13 cellular contexts compared by ENCODE assay signal in the genomic region with DNA sequence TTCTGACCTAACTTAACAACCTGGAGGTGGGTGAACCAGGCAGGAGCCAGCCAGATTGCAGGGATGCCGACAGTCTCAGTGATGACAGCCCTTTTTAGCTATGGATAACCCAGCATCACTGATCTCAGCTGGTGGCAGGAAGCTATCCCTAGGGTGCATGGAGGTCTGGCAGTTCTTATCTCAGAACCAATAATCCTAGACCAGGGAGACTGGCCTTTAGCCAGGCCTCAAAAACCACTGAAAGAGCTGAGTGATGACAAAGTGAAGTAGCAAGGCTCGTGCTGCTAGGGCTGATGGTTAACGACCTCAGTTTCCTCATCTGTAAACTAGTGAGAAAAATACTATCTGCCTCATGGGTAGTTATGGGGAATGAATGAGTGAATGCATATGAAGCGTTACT.
A peak's percentile ranks its signal among the peaks of the same experiment; 100 is the strongest.
DNase-seq lines count a peak whose midpoint lies in the region; ATAC-seq and TF ChIP-seq lines count a peak whose summit lies in the region.
"Had no signal": no experiment of that assay in that cellular context is flagged by ENCODE, and none has a peak within 500 bp of the region (broad histone marks: within the 10 kb centered on the region; RNA-seq: fewer than 3 reads in every experiment).

No MANE protein-coding gene starts in this region.

- in situ Hi-C loops in KBM-7 (cut with MboI; ENCODE audit: low pct_unique_long_range_greater_than_20kb, low sequenced_read_pairs): loop anchor here (25.0 kb wide), 1 partner anchor 149 kb away; no protein-coding TSS in a partner anchor

- no peaks in the 10 kb centered on the region for H3K27me3 Mint-ChIP-seq in activated CD4-positive, alpha-beta T cell treated with anti-CD3 and anti-CD28 coated beads for 36 hours
- peaks cover 6% of the 10 kb centered on the region for H3K27me3 Mint-ChIP-seq in nephron (ENCODE audit: low read depth)

- H3K9me3 Mint-ChIP-seq in activated CD4-positive, alpha-beta T cell treated with anti-CD3 and anti-CD28 coated beads for 36 hours (ENCODE audit: low read depth): no peaks in the 10 kb centered on the region
- no peaks in the 10 kb centered on the region for H3K9me3 Mint-ChIP-seq in nephron

- peak overlapping the region; percentile 2 for H3K4me3 Mint-ChIP-seq in activated CD4-positive, alpha-beta T cell treated with anti-CD3 and anti-CD28 coated beads for 36 hours
- peak overlapping the region; percentile 51 to 57 (median 52) for H3K4me3 Mint-ChIP-seq in nephron

- peak overlapping the region; percentile 34 for H3K27ac Mint-ChIP-seq in activated CD4-positive, alpha-beta T cell treated with anti-CD3 and anti-CD28 coated beads for 36 hours
- H3K27ac Mint-ChIP-seq in nephron: no peak overlapping the region

- peak; percentile 52 for DNase-seq in activated CD4-positive, alpha-beta T cell treated with anti-CD3 and anti-CD28 coated beads for 36 hours
- DNase-seq in activated CD4-positive, alpha-beta T cell treated with anti-CD3 and anti-CD28 coated beads for 1 hour: no peak
- DNase-seq in KBM-7 (peak; percentile 63), amniotic epithelial cell (ENCODE audit: low read depth) (peak; percentile 62), Kasumi-1 (lab: John Stamatoyannopoulos, UW) (no peak), AML-193 (lab: John Stamatoyannopoulos, UW) (no peak), iPS-NIHi11 (ENCODE audit: low spot score) (no peak)
- DNase-seq: NCI-H187; PC-9; stimulated activated CD4-positive, alpha-beta T cell treated with anti-CD3 and anti-CD28 coated beads, Interleukin-2, amount 100 ng/mL, for 48 hours; upper lobe of left lung had no signal

- intact Hi-C loops in activated CD4-positive, alpha-beta T cell treated with anti-CD3 and anti-CD28 coated beads for 36 hours (cut with DNase I, micrococcal nuclease): loop anchor here in 1 of 2 experiments (10.0 kb wide), 1 partner anchor 1561 kb away; a partner anchor contains a TSS

- CTCF ChIA-PET in activated CD4-positive, alpha-beta T cell treated with anti-CD3 and anti-CD28 coated beads for 36 hours (lab: Charles Lee): interaction anchor here (0.7 to 20.6 kb wide), 9 partner anchors 10 to 1235 kb away, joined by 3 to 388 read pairs (median 4); no protein-coding TSS in a partner anchor

- ATAC-seq in activated CD4-positive, alpha-beta T cell treated with anti-CD3 and anti-CD28 coated beads for 36 hours: no peak
- ATAC-seq: A549 had no signal

- no peak for TF ChIP-seq CTCF in nephron (IDR thresholded peaks at IDR 0.05; ENCODE audit: unreplicated experiment in 3 of 3)

- peaks cover 34% of the 10 kb centered on the region for H3K4me1 Mint-ChIP-seq in activated CD4-positive, alpha-beta T cell treated with anti-CD3 and anti-CD28 coated beads for 36 hours
- H3K4me1 Mint-ChIP-seq in nephron: peaks cover 31% of the 10 kb centered on the region

- POLR2A ChIA-PET in activated CD4-positive, alpha-beta T cell treated with anti-CD3 and anti-CD28 coated beads for 36 hours (lab: Charles Lee): interaction anchor here (1.0 kb wide), 1 partner anchor 112 kb away, joined by 3 read pairs; a partner anchor contains a TSS

- H3K36me3 Mint-ChIP-seq in activated CD4-positive, alpha-beta T cell treated with anti-CD3 and anti-CD28 coated beads for 36 hours (ENCODE audit: low read depth): no peaks in the 10 kb centered on the region
- H3K36me3 Mint-ChIP-seq in nephron (ENCODE audit: low read depth): no peaks in the 10 kb centered on the region

Comparison
In these comparisons a context has a peak if more than half of its experiments do, and no peak if none do; other contexts are left out.
1. DNase-seq: peak in activated CD4-positive, alpha-beta T cell treated with anti-CD3 and anti-CD28 coated beads for 36 hours (single experiment), KBM-7 (single experiment) and amniotic epithelial cell (single experiment); none in activated CD4-positive, alpha-beta T cell treated with anti-CD3 and anti-CD28 coated beads for 1 hour (single experiment), Kasumi-1 (0 of 2), AML-193 (0 of 2) and iPS-NIHi11 (single experiment).